Comparison of ENCODE assay signal across 10 cellular contexts in the genomic region with DNA sequence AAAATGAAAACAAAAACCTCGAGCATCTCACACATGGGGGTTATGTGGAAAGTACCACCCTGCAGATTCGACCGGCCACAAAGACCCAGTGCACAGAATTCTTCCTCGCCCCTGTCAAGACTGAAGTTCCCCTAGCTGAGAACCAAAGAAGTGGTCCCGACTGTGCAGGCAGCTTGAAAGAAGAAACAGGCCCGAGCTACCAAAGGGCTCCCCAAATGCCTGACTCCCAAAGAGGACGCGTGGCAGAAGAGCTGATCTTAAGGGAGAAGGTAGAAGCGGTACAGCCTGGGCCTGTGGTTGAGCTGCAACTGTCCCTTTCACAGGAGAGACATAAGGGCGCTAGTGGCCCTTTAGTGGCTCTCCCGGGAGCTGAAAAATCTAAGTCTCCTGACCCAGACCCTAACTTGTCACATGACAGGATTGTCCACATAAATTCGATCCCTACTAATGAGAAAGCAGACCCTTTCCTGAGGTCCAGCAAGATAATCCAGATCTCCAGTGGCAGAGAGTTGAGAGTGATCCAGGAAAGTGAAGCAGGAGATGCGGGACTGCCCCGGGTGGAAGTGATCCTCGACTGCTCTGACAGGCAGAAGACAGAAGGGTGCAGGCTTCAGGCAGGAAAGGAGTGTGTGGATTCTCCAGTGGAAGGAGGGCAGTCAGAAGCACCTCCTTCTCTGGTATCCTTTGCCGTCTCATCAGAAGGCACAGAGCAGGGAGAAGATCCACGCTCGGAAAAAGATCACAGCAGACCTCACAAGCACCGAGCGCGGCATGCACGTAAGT.
DNase-seq lines count a peak whose midpoint lies in the region; ATAC-seq and TF ChIP-seq lines count a peak whose summit lies in the region.
"Had no signal": no experiment of that assay in that cellular context is flagged by ENCODE, and none has a peak within 500 bp of the region (broad histone marks: within the 10 kb centered on the region; RNA-seq: fewer than 3 reads in every experiment).

No MANE protein-coding gene starts in this region.

- POLR2A ChIA-PET in activated CD8-positive, alpha-beta T cell treated with anti-CD3 and anti-CD28 coated beads for 36 hours (lab: Charles Lee), result no interaction called here

- H3K27ac ChIP-seq in RWPE2 (ENCODE audit: poor library complexity, severe bottlenecking) (peak overlapping the region; percentile 85), cardiac muscle cell (peak overlapping the region; percentile 59), osteoblast (ENCODE audit: low read depth, low read length) (peak overlapping the region; percentile 97)
- H3K27ac ChIP-seq: BLaER1 had no signal

- H3K9me3 ChIP-seq in RWPE2 (ENCODE audit: severe bottlenecking) (no peaks in the 10 kb centered on the region), cardiac muscle cell (ENCODE audit: low read depth) (no peaks in the 10 kb centered on the region), osteoblast (ENCODE audit: low read depth, low read length) (no peaks in the 10 kb centered on the region)
- H3K9me3 ChIP-seq: BLaER1 had no signal

- H3K36me3 Mint-ChIP-seq in activated CD8-positive, alpha-beta T cell treated with anti-CD3 and anti-CD28 coated beads for 36 hours (ENCODE audit: low read depth), result no peaks in the 10 kb centered on the region

- no peak overlapping the region for H3K27ac Mint-ChIP-seq in activated CD8-positive, alpha-beta T cell treated with anti-CD3 and anti-CD28 coated beads for 36 hours

- H3K27me3 Mint-ChIP-seq in activated CD8-positive, alpha-beta T cell treated with anti-CD3 and anti-CD28 coated beads for 36 hours, result peaks cover 3% of the 10 kb centered on the region

- CTCF ChIA-PET in activated CD8-positive, alpha-beta T cell treated with anti-CD3 and anti-CD28 coated beads for 36 hours (lab: Charles Lee), result interaction anchor here (1.2 to 1.5 kb wide), 3 partner anchors 11 to 13 kb away, joined by 3 to 4 read pairs (median 4); no protein-coding TSS in a partner anchor

- H3K4me1 ChIP-seq in RWPE2 (ENCODE audit: insufficient read depth, poor library complexity, severe bottlenecking) (peaks cover 17% of the 10 kb centered on the region), cardiac muscle cell (ENCODE audit: low read depth) (peaks cover 10% of the 10 kb centered on the region), osteoblast (ENCODE audit: insufficient read depth, low read length) (peaks cover 24% of the 10 kb centered on the region)
- H3K4me1 ChIP-seq: BLaER1 had no signal

- H3K4me1 Mint-ChIP-seq in activated CD8-positive, alpha-beta T cell treated with anti-CD3 and anti-CD28 coated beads for 36 hours (ENCODE audit: low read depth), result no peaks in the 10 kb centered on the region

- no peaks in the 10 kb centered on the region for H4K20me1 ChIP-seq in osteoblast (ENCODE audit: insufficient read depth, low read length)
- H4K20me1 ChIP-seq: BLaER1 had no signal

- H3K4me3 Mint-ChIP-seq in activated CD8-positive, alpha-beta T cell treated with anti-CD3 and anti-CD28 coated beads for 36 hours, result no peak overlapping the region

- ATAC-seq in RWPE2 (ENCODE audit: low read depth) (no peak), GM19455 (IDR thresholded peaks at IDR 0.05; ENCODE audit: unreplicated experiment) (no peak)
- no peak for ATAC-seq in activated CD8-positive, alpha-beta T cell treated with anti-CD3 and anti-CD28 coated beads for 36 hours
- ATAC-seq: Panc1 had no signal

- H3K27me3 ChIP-seq in RWPE2 (ENCODE audit: insufficient read depth, poor library complexity, severe bottlenecking), result no peaks in the 10 kb centered on the region
- H3K27me3 ChIP-seq in cardiac muscle cell, result no peaks in the 10 kb centered on the region
- H3K27me3 ChIP-seq in osteoblast (ENCODE audit: insufficient read depth, low read length), result no peaks in the 10 kb centered on the region
- H3K27me3 ChIP-seq: BLaER1 had no signal

- H3K36me3 ChIP-seq in RWPE2 (ENCODE audit: low read depth) (no peaks in the 10 kb centered on the region), cardiac muscle cell (peaks cover 5% of the 10 kb centered on the region), osteoblast (ENCODE audit: insufficient read depth, low read length) (peaks cover 12% of the 10 kb centered on the region)
- H3K36me3 ChIP-seq: BLaER1 had no signal

- DNase-seq in AG09319 (ENCODE audit: extremely low read depth, low read depth) (no peak), RWPE2 (ENCODE audit: low spot score) (no peak), cardiac muscle cell (ENCODE audit: low read depth in 1 of 2, low spot score in 1 of 2) (no peak), osteoblast (ENCODE audit: insufficient read length, low spot score, missing footprints) (no peak), NCI-H774 (lab: John Stamatoyannopoulos, UW) (no peak), UCSD-AML1 (lab: John Stamatoyannopoulos, UW; ENCODE audit: unreplicated experiment) (no peak)
- DNase-seq in activated CD8-positive, alpha-beta T cell treated with anti-CD3 and anti-CD28 coated beads for 36 hours, result no peak

- H3K4me2 ChIP-seq in osteoblast (ENCODE audit: insufficient read depth, low read length), result peak overlapping the region; percentile 77
- H3K4me2 ChIP-seq: BLaER1 had no signal

- intact Hi-C loops in activated CD8-positive, alpha-beta T cell treated with anti-CD3 and anti-CD28 coated beads for 36 hours (cut with micrococcal nuclease), result no loop called here

- H3K9me3 Mint-ChIP-seq in activated CD8-positive, alpha-beta T cell treated with anti-CD3 and anti-CD28 coated beads for 36 hours, result no peaks in the 10 kb centered on the region

- H3K4me3 ChIP-seq in RWPE2 (ENCODE audit: severe bottlenecking) (no peak overlapping the region), cardiac muscle cell (no peak overlapping the region), osteoblast (ENCODE audit: insufficient read depth, low read length) (peak overlapping the region; percentile 44)
- H3K4me3 ChIP-seq: BLaER1 had no signal

- H3K79me2 ChIP-seq in osteoblast (ENCODE audit: insufficient read depth, low read length), result no peaks in the 10 kb centered on the region

- H2AFZ ChIP-seq in osteoblast (ENCODE audit: low read length), result peak overlapping the region; percentile 71

- TF ChIP-seq CTCF in AG09319 (IDR thresholded peaks at IDR 0.05; ENCODE audit: low read depth, low read length) (peak; percentile 10), RWPE2 (IDR thresholded peaks at IDR 0.05; ENCODE audit: poor library complexity, severe bottlenecking) (no peak), cardiac muscle cell (IDR thresholded peaks at IDR 0.05; ENCODE audit: low read depth, low read length) (no peak), osteoblast (IDR thresholded peaks at IDR 0.05; ENCODE audit: extremely low read depth, low read depth, low read length) (no peak)
- no peak for TF ChIP-seq CTCF in activated CD8-positive, alpha-beta T cell treated with anti-CD3 and anti-CD28 coated beads for 36 hours (IDR thresholded peaks at IDR 0.05)
